In the genomic region with DNA sequence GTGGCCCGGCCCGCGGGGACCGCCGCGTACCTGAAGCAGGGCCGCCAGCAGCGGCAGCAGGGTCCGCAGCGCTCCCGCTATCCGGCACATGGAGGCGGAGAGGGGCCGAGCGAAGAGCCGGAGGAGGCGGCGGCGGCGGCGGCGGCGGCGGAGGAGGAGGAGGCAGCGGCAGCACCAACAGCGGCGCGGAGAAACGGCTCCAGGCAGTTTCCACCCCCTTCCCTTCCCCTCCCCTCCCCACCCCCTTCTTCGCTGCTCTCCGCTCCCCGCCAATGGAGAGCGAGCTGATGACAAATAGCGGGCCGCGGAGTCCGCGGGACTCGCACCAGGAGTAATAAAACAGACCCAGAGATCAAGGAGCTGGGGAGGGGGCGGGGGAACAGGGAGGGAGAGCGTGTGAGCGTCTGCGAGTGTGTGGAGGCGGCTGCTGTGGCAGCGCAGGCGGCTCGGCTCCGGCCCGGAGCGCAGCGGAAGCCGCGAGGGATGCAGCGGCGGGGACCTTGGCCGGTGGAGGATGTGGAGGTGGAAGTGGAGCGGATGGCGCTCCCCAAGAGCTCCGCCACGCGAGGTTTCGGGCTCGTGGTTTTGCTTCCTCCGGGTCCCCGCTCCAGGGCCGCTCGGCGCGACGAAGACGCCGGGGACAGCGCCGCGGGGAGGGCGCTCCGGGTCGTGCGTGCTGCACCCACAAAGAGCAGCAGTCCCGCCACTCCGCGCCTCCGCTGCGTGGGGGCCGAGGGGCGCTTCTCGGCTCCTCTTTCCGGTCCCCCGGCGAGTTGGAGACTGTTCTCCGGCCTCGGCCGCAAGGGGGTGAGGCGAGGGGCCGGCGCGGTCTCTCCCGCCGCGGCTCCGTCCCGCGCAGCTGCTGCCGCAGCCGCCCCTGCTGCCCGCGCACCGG, we compare ENCODE assay signal across 8 cellular contexts. TPM values are rescaled to one million over a fixed set of nuclear protein-coding genes. Genes with fewer than 3 reads are reported as not detected.
A peak's percentile ranks its signal among the peaks of the same experiment; 100 is the strongest.
DNase-seq lines count a peak whose midpoint lies in the region; ATAC-seq and TF ChIP-seq lines count a peak whose summit lies in the region.

A gene (minus strand): TSS at position 198 of the 895 bp plus-strand sequence. CDS start 108 bp downstream, at position 90.

- peaks cover 50% of the 10 kb centered on the region for H3K79me2 ChIP-seq in osteoblast (ENCODE audit: insufficient read depth, low read length)

- H3K4me3 Mint-ChIP-seq in activated naive CD8-positive, alpha-beta T cell treated with anti-CD3 and anti-CD28 coated beads, Interleukin-2, amount 50 U/mL, for 24 hours, result peak within 1 kb of the TSS; percentile 70

- TF ChIP-seq POLR2A in erythroblast (IDR thresholded peaks at IDR 0.05; ENCODE audit: low read length), result no peak

- H3K27me3 ChIP-seq in BE2C (no peaks in the 10 kb centered on the region), osteoblast (ENCODE audit: insufficient read depth, low read length) (no peaks in the 10 kb centered on the region)

- DNase-seq in BE2C, result peak; percentile 87
- DNase-seq in GOT3 (lab: John Stamatoyannopoulos, UW), result peak; percentile 3
- peak; percentile 91 for DNase-seq in NCI-H2227 treated with DMSO at 0.1 percent for 48 hours (lab: John Stamatoyannopoulos, UW)
- no peak for DNase-seq in activated naive CD8-positive, alpha-beta T cell treated with anti-CD3 and anti-CD28 coated beads, Interleukin-2, amount 50 U/mL, for 24 hours
- DNase-seq in Right ventricle myocardium superior, result peak; percentile 79
- DNase-seq in osteoblast (ENCODE audit: insufficient read length, low spot score, missing footprints), result peak; percentile 99
- no peak for DNase-seq in erythroblast (lab: John Stamatoyannopoulos, UW)

- peak within 1 kb of the TSS; percentile 67 for H3K27ac ChIP-seq in osteoblast (ENCODE audit: low read depth, low read length)

- H2AFZ ChIP-seq in osteoblast (ENCODE audit: low read length), result peak within 1 kb of the TSS; percentile 72

- H3K4me2 ChIP-seq in osteoblast (ENCODE audit: insufficient read depth, low read length), result peak within 1 kb of the TSS; percentile 91

- ATAC-seq in activated naive CD8-positive, alpha-beta T cell treated with anti-CD3 and anti-CD28 coated beads, Interleukin-2, amount 50 U/mL, for 24 hours, result peak; percentile 57
- ATAC-seq in Right ventricle myocardium superior (ENCODE audit: poor library complexity) (peak; percentile 65), HG02763 (IDR thresholded peaks at IDR 0.05; ENCODE audit: unreplicated experiment) (no peak)

- peaks cover 3% of the 10 kb centered on the region for H3K36me3 Mint-ChIP-seq in activated naive CD8-positive, alpha-beta T cell treated with anti-CD3 and anti-CD28 coated beads, Interleukin-2, amount 50 U/mL, for 24 hours (ENCODE audit: low read depth)

- peaks cover 26% of the 10 kb centered on the region for H4K20me1 ChIP-seq in osteoblast (ENCODE audit: insufficient read depth, low read length)

- H3K9me3 ChIP-seq in BE2C (no peaks in the 10 kb centered on the region), osteoblast (ENCODE audit: low read depth, low read length) (no peaks in the 10 kb centered on the region)

- H3K4me3 ChIP-seq in BE2C (ENCODE audit: low read depth, low read length) (peak within 1 kb of the TSS; percentile 86), osteoblast (ENCODE audit: insufficient read depth, low read length) (peak within 1 kb of the TSS; percentile 91)

- peaks cover 50% of the 10 kb centered on the region for H3K27me3 Mint-ChIP-seq in activated naive CD8-positive, alpha-beta T cell treated with anti-CD3 and anti-CD28 coated beads, Interleukin-2, amount 50 U/mL, for 24 hours

- intact Hi-C loops in Right ventricle myocardium superior (cut with DNase I), result no loop called here

- H3K9me3 Mint-ChIP-seq in activated naive CD8-positive, alpha-beta T cell treated with anti-CD3 and anti-CD28 coated beads, Interleukin-2, amount 50 U/mL, for 24 hours, result no peaks in the 10 kb centered on the region

- no peak within 1 kb of the TSS for H3K27ac Mint-ChIP-seq in activated naive CD8-positive, alpha-beta T cell treated with anti-CD3 and anti-CD28 coated beads, Interleukin-2, amount 50 U/mL, for 24 hours

- H3K36me3 ChIP-seq in BE2C (no peaks in the 10 kb centered on the region), osteoblast (ENCODE audit: insufficient read depth, low read length) (no peaks in the 10 kb centered on the region)

- no peak for TF ChIP-seq CTCF in BE2C (IDR thresholded peaks at IDR 0.05; ENCODE audit: low read depth, low read length)
- no peak for TF ChIP-seq CTCF in osteoblast (IDR thresholded peaks at IDR 0.05; ENCODE audit: extremely low read depth, low read depth, low read length)

- H3K4me1 Mint-ChIP-seq in activated naive CD8-positive, alpha-beta T cell treated with anti-CD3 and anti-CD28 coated beads, Interleukin-2, amount 50 U/mL, for 24 hours, result peaks cover 17% of the 10 kb centered on the region

- H3K4me1 ChIP-seq in BE2C (no peaks in the 10 kb centered on the region), osteoblast (ENCODE audit: insufficient read depth, low read length) (peaks cover 25% of the 10 kb centered on the region)

RNA-seq across cellular contexts. Expression of the gene that starts here (rescaled TPM):
- polyA plus RNA-seq in BE2C (2012; ENCODE audit: insufficient read depth, insufficient read length, low read depth), result 78.9 TPM
- total RNA-seq in Right ventricle myocardium superior (308 TPM), osteoblast (75.6 and 78.7 TPM in 2 replicates)

Comparison
In these comparisons a context has a peak if more than half of its experiments do, and no peak if none do; other contexts are left out.
1. DNase-seq: peak in BE2C (single experiment), GOT3 (single experiment), NCI-H2227 treated with DMSO at 0.1 percent for 48 hours (single experiment), Right ventricle myocardium superior (single experiment) and osteoblast (single experiment); none in activated naive CD8-positive, alpha-beta T cell treated with anti-CD3 and anti-CD28 coated beads, Interleukin-2, amount 50 U/mL, for 24 hours (single experiment) and erythroblast (0 of 2).